ENCODE assay signal across 38 cellular contexts in the genomic region with DNA sequence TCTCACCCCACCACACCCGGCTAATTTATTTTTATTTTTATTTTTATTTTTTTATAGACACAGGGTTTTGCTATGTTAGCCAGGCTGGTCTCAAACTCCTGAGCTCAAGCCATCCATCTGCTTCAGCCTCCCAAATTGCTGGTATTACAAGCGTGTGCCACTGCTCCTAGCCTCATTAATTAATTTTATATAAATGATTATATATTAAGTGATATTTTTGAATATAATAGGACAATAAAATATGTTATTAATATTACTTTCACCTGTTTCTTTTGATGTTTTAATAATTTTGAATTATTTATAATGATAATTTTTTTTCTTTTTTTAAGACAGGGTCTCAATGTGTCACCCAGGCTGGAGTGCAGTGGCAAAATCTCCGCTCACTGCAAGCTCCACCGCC. TPM values are rescaled to one million over a fixed set of nuclear protein-coding genes. Genes with fewer than 3 reads are reported as not detected.
"Had no signal": no experiment of that assay in that cellular context is flagged by ENCODE, and none has a peak within 500 bp of the region (broad histone marks: within the 10 kb centered on the region; RNA-seq: fewer than 3 reads in every experiment).

No MANE protein-coding gene starts in this region.

- H3K27ac ChIP-seq: KMS-11 had no signal

- H3K27me3 ChIP-seq: MG63 had no signal

- H3K4me2 ChIP-seq: KMS-11 had no signal

- H3K36me3 ChIP-seq: MG63 had no signal

- H3K4me3 ChIP-seq: MG63 had no signal

- H3K9ac ChIP-seq: KMS-11 had no signal

- DNase-seq: Karpas-422, Kasumi-1, MG63, MM.1S, MV-4-11, NCI-H1048, NCI-H1092, NCI-H1092 treated with DMSO at 0.1 percent for 48 hours, NCI-H1105, NCI-H1105 treated with DMSO at 0.1 percent for 48 hours, NCI-H1417, NCI-H1417 treated with DMSO at 0.1 percent for 48 hours, NCI-H1436, NCI-H1436 treated with DMSO at 0.1 percent for 48 hours, NCI-H146, NCI-H1694, NCI-H1694 treated with DMSO at 0.1 percent for 48 hours, NCI-H187, NCI-H187 treated with DMSO at 0.1 percent for 48 hours, NCI-H1930, NCI-H2029, NCI-H2029 treated with DMSO at 0.1 percent for 48 hours, NCI-H2081, NCI-H2081 treated with DMSO at 0.1 percent for 48 hours, NCI-H2107, NCI-H2171, NCI-H2171 treated with DMSO at 0.1 percent for 48 hours, NCI-H2227 treated with DMSO at 0.1 percent for 48 hours, NCI-H226, NCI-H345, NCI-H446, NCI-H446 treated with DMSO at 0.1 percent for 48 hours, NCI-H510A had no signal

RNA-seq across cellular contexts. Expression of gene SEC14L4, which starts 2.2 kb away (rescaled TPM):
- total RNA-seq: LHCN-M2, M059J, MCF 10A had no signal

RNA-seq across cellular contexts. Expression of gene SEC14L3, which starts 35.9 kb away (rescaled TPM):
- total RNA-seq: LHCN-M2, M059J, MCF 10A, NCI-H460 had no signal

RNA-seq across cellular contexts. Expression of gene SEC14L6, which starts 38.9 kb away (rescaled TPM):
- total RNA-seq: LHCN-M2, M059J, MCF 10A, NCI-H460 had no signal
